17 cellular contexts compared by ENCODE assay signal in the genomic region with DNA sequence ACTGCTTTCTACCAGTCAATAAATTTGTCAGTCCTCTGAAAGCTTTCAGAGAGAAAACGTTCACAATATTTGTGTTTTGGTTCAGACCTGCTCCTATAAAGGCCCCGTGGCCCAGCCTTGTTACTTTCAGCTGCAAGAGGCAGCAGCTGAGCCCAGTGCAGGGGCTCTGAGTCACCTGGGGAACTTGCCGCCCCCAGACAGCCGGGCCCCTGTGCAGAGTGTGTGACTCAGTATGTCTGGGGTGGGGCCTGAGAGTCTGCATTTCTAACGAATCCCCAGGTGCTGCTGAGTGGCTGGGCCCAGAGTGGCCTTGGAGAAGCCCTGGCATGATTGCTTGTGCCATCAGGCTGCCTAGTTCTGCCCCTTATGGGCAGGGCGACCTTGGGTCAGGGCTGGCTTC.
DNase-seq lines count a peak whose midpoint lies in the region; ATAC-seq and TF ChIP-seq lines count a peak whose summit lies in the region.
"Had no signal": no experiment of that assay in that cellular context is flagged by ENCODE, and none has a peak within 500 bp of the region (broad histone marks: within the 10 kb centered on the region; RNA-seq: fewer than 3 reads in every experiment).

No MANE protein-coding gene starts in this region.

- no peak overlapping the region for H3K4me3 ChIP-seq in H7 (ENCODE audit: insufficient read depth, low read depth, low read length)
- H3K4me3 ChIP-seq in CD8-positive, alpha-beta T cell (ENCODE audit: low read depth, low read length): no peak overlapping the region
- H3K4me3 ChIP-seq: GM12878, GM23248 had no signal

- H3K4me3 Mint-ChIP-seq in activated naive CD8-positive, alpha-beta T cell treated with anti-CD3 and anti-CD28 coated beads for 36 hours: no peak overlapping the region
- H3K4me3 Mint-ChIP-seq in naive thymus-derived CD8-positive, alpha-beta T cell: no peak overlapping the region
- no peak overlapping the region for H3K4me3 Mint-ChIP-seq in CD8-positive, alpha-beta T cell

- no peak for TF ChIP-seq CTCF in CD8-positive, alpha-beta T cell (IDR thresholded peaks at IDR 0.05)

- H3K4me1 ChIP-seq in CD8-positive, alpha-beta T cell (ENCODE audit: insufficient read depth, low read length): no peaks in the 10 kb centered on the region

- POLR2A ChIA-PET in naive thymus-derived CD8-positive, alpha-beta T cell (lab: Charles Lee): no interaction called here
- POLR2A ChIA-PET in CD8-positive, alpha-beta T cell (lab: Charles Lee): no interaction called here

- no peaks in the 10 kb centered on the region for H3K27me3 Mint-ChIP-seq in activated naive CD8-positive, alpha-beta T cell treated with anti-CD3 and anti-CD28 coated beads for 36 hours
- H3K27me3 Mint-ChIP-seq in naive thymus-derived CD8-positive, alpha-beta T cell: peaks cover 1 to 17% (median 2%) of the 10 kb centered on the region in 5 donors
- no peaks in the 10 kb centered on the region for H3K27me3 Mint-ChIP-seq in CD8-positive, alpha-beta T cell (ENCODE audit: low read depth)

- H3K36me3 ChIP-seq in H7 (replicated peaks; ENCODE audit: control insufficient read depth, insufficient read depth, low read length): no peaks in the 10 kb centered on the region
- no peaks in the 10 kb centered on the region for H3K36me3 ChIP-seq in CD8-positive, alpha-beta T cell (ENCODE audit: insufficient read depth, low read length)

- no peaks in the 10 kb centered on the region for H3K27me3 ChIP-seq in H7 (ENCODE audit: control insufficient read depth, insufficient read depth, low read length)
- H3K27me3 ChIP-seq in CD8-positive, alpha-beta T cell (ENCODE audit: insufficient read depth, low read length): no peaks in the 10 kb centered on the region

- intact Hi-C loops in CD8-positive, alpha-beta T cell (cut with DNase I, micrococcal nuclease): no loop called here

- peak; percentile 40 for DNase-seq in activated CD4-positive, alpha-beta T cell treated with anti-CD3 and anti-CD28 coated beads for 48 hours
- no peak for DNase-seq in activated CD4-positive, alpha-beta T cell treated with anti-CD3 and anti-CD28 coated beads for 4 hours
- DNase-seq in Daoy (ENCODE audit: low read depth) (peak; percentile 64), left kidney (ENCODE audit: low read depth, low spot score) (peak; percentile 43), H7 (no peak)
- peak; percentile 4 for DNase-seq in activated naive CD8-positive, alpha-beta T cell treated with anti-CD3 and anti-CD28 coated beads for 36 hours
- no peak for DNase-seq in naive thymus-derived CD8-positive, alpha-beta T cell
- no peak for DNase-seq in CD8-positive, alpha-beta T cell
- DNase-seq: 8988T, COR-L47, DMS153, GM23248, NCI-H1092, NCI-H1694, PC-3 had no signal

- H3K36me3 Mint-ChIP-seq in activated naive CD8-positive, alpha-beta T cell treated with anti-CD3 and anti-CD28 coated beads for 36 hours: no peaks in the 10 kb centered on the region
- no peaks in the 10 kb centered on the region for H3K36me3 Mint-ChIP-seq in naive thymus-derived CD8-positive, alpha-beta T cell
- H3K36me3 Mint-ChIP-seq in CD8-positive, alpha-beta T cell: no peaks in the 10 kb centered on the region

- no peaks in the 10 kb centered on the region for H3K4me1 Mint-ChIP-seq in activated naive CD8-positive, alpha-beta T cell treated with anti-CD3 and anti-CD28 coated beads for 36 hours
- peaks cover 0 to 2% (median 0%) of the 10 kb centered on the region in 4 donors for H3K4me1 Mint-ChIP-seq in naive thymus-derived CD8-positive, alpha-beta T cell
- no peaks in the 10 kb centered on the region for H3K4me1 Mint-ChIP-seq in CD8-positive, alpha-beta T cell (ENCODE audit: low read depth)

- no peak overlapping the region for H3K27ac Mint-ChIP-seq in activated naive CD8-positive, alpha-beta T cell treated with anti-CD3 and anti-CD28 coated beads for 36 hours
- no peak overlapping the region for H3K27ac Mint-ChIP-seq in naive thymus-derived CD8-positive, alpha-beta T cell
- H3K27ac Mint-ChIP-seq in CD8-positive, alpha-beta T cell: no peak overlapping the region

- no peak for ATAC-seq in naive thymus-derived CD8-positive, alpha-beta T cell
- ATAC-seq in CD8-positive, alpha-beta T cell: no peak
- ATAC-seq: GM12878, PC-3, Right ventricle myocardium inferior had no signal

- CTCF ChIA-PET in CD8-positive, alpha-beta T cell (lab: Charles Lee): no interaction called here

- H3K27ac ChIP-seq in CD8-positive, alpha-beta T cell (ENCODE audit: low read depth, low read length): no peak overlapping the region
- H3K27ac ChIP-seq: GM23248 had no signal

- H3K9me3 Mint-ChIP-seq in activated naive CD8-positive, alpha-beta T cell treated with anti-CD3 and anti-CD28 coated beads for 36 hours: no peaks in the 10 kb centered on the region
- peaks cover 0 to 27% (median 5%) of the 10 kb centered on the region in 9 donors for H3K9me3 Mint-ChIP-seq in naive thymus-derived CD8-positive, alpha-beta T cell
- peaks cover 4% of the 10 kb centered on the region for H3K9me3 Mint-ChIP-seq in CD8-positive, alpha-beta T cell

- H3K9me3 ChIP-seq in CD8-positive, alpha-beta T cell (ENCODE audit: low read length): no peaks in the 10 kb centered on the region

Comparison
In these comparisons a context has a peak if more than half of its experiments do, and no peak if none do; other contexts are left out.
1. DNase-seq: peak in activated CD4-positive, alpha-beta T cell treated with anti-CD3 and anti-CD28 coated beads for 48 hours (single experiment), Daoy (single experiment), activated naive CD8-positive, alpha-beta T cell treated with anti-CD3 and anti-CD28 coated beads for 36 hours (single experiment) and left kidney (single experiment); none in activated CD4-positive, alpha-beta T cell treated with anti-CD3 and anti-CD28 coated beads for 4 hours (0 of 2), H7 (single experiment), naive thymus-derived CD8-positive, alpha-beta T cell (0 of 10) and CD8-positive, alpha-beta T cell (0 of 7).